Comparison of ENCODE assay signal across 8 cellular contexts in genomic region chr16:66524601-66525164, GRCh38. TPM values are rescaled to one million over a fixed set of nuclear protein-coding genes. Genes with fewer than 3 reads are reported as not detected.
DNase-seq lines count a peak whose midpoint lies in the region; ATAC-seq and TF ChIP-seq lines count a peak whose summit lies in the region.

No MANE protein-coding gene starts in this region.

- ATAC-seq in HG02943 (IDR thresholded peaks at IDR 0.05; ENCODE audit: low read depth, unreplicated experiment) = peak; percentile 56
- peak in 3 of 4 donors; percentile 35 to 53 (median 47) for ATAC-seq in heart left ventricle

- H3K4me3 Mint-ChIP-seq in activated T-cell treated with anti-CD3 and anti-CD28 coated beads, Interleukin-2, amount 50 U/mL, for 24 hours = no peak overlapping the region

- intact Hi-C loops in heart left ventricle (cut with DNase I) = no loop called here

- H3K9me3 ChIP-seq in heart left ventricle = no peaks in the 10 kb centered on the region

- peak in 1 of 12 donors; percentile 6 for TF ChIP-seq CTCF in heart left ventricle (IDR thresholded peaks at IDR 0.05)

- peaks cover 0 to 59% (median 51%) of the 10 kb centered on the region in 9 donors for H3K36me3 ChIP-seq in heart left ventricle

- no peaks in the 10 kb centered on the region for H3K9me3 Mint-ChIP-seq in activated T-cell treated with anti-CD3 and anti-CD28 coated beads, Interleukin-2, amount 50 U/mL, for 24 hours

- peaks cover 75% of the 10 kb centered on the region for H3K4me1 Mint-ChIP-seq in activated T-cell treated with anti-CD3 and anti-CD28 coated beads, Interleukin-2, amount 50 U/mL, for 24 hours (ENCODE audit: low read depth)

- no peak for TF ChIP-seq POLR2A in heart left ventricle (IDR thresholded peaks at IDR 0.05)

- peak overlapping the region in 10 of 12 donors; percentile 21 to 100 (median 44) for H3K27ac ChIP-seq in heart left ventricle

- H3K27me3 Mint-ChIP-seq in activated T-cell treated with anti-CD3 and anti-CD28 coated beads, Interleukin-2, amount 50 U/mL, for 24 hours = no peaks in the 10 kb centered on the region

- peak overlapping the region; percentile 83 for H3K27ac Mint-ChIP-seq in activated T-cell treated with anti-CD3 and anti-CD28 coated beads, Interleukin-2, amount 50 U/mL, for 24 hours

- no peak overlapping the region for H3K4me3 ChIP-seq in heart left ventricle

- peak; percentile 56 for DNase-seq in activated T-cell treated with anti-CD3 and anti-CD28 coated beads, Interleukin-2, amount 50 U/mL, for 24 hours
- DNase-seq in activated T-cell treated with anti-CD3 and anti-CD28 coated beads for 4 hours (no peak), RPMI8226 (peak; percentile 94), heart left ventricle (peak in 2 of 5 donors; percentile 53 to 62), superior temporal gyrus (ENCODE audit: extremely low spot score) (no peak), DMS79 (lab: John Stamatoyannopoulos, UW) (no peak), activated gamma-delta T cell (lab: John Stamatoyannopoulos, UW) (no peak)

- peaks cover 0 to 75% (median 36%) of the 10 kb centered on the region in 12 donors for H3K4me1 ChIP-seq in heart left ventricle

- no peaks in the 10 kb centered on the region for H3K27me3 ChIP-seq in heart left ventricle

- WGBS in heart left ventricle, 4 donors = 69 to 73% (median 70%) methylated on average over 6 of the region's 6 CpGs

- H3K36me3 Mint-ChIP-seq in activated T-cell treated with anti-CD3 and anti-CD28 coated beads, Interleukin-2, amount 50 U/mL, for 24 hours (ENCODE audit: low read depth) = no peaks in the 10 kb centered on the region

RNA-seq across cellular contexts. Expression of gene TK2, which starts 25.2 kb away (rescaled TPM):
- 10 to 100 TPM; 13.9 to 29.4 (median 17.4) TPM for total RNA-seq in heart left ventricle
- 10 to 100 TPM in 1 of 2 donors, 1 to 10 TPM in 1; 9.4 to 10.5 TPM for polyA plus RNA-seq in heart left ventricle

RNA-seq across cellular contexts. Expression of gene CKLF, which starts 27.7 kb away (rescaled TPM):
- 10 to 100 TPM in 2 of 9 donors, 1 to 10 TPM in 7; 4.1 to 28.9 (median 6.4) TPM for total RNA-seq in heart left ventricle
- polyA plus RNA-seq in heart left ventricle = 10 to 100 TPM in 1 of 2 donors, 1 to 10 TPM in 1; 4.9 to 18.8 TPM

RNA-seq across cellular contexts. Expression of gene CMTM1, which starts 41.6 kb away (rescaled TPM):
- 1 to 10 TPM in 5 of 9 donors, under 1 TPM in 3, not detected in 1; 0.49 to 2.4 (median 1.1) TPM for total RNA-seq in heart left ventricle
- polyA plus RNA-seq in heart left ventricle = under 1 TPM in 1 of 2 donors, not detected in 1; 0.40 TPM

RNA-seq across cellular contexts. Expression of gene CMTM2, which starts 54.6 kb away (rescaled TPM):
- under 1 TPM in 1 of 9 donors, not detected in 8; 0.52 TPM for total RNA-seq in heart left ventricle
- polyA plus RNA-seq in heart left ventricle = not detected

Comparison
In these comparisons a context has a peak if more than half of its experiments do, and no peak if none do; other contexts are left out.
1. DNase-seq: peak in activated T-cell treated with anti-CD3 and anti-CD28 coated beads, Interleukin-2, amount 50 U/mL, for 24 hours (single experiment) and RPMI8226 (single experiment); none in activated T-cell treated with anti-CD3 and anti-CD28 coated beads for 4 hours (single experiment), superior temporal gyrus (single experiment), DMS79 (single experiment) and activated gamma-delta T cell (single experiment).